ENCODE assay signal across 1 cellular context in genomic region chr5:3305432-3305831, GRCh38.
TF ChIP-seq lines count a peak whose summit lies in the region.

No MANE protein-coding gene starts in this region.

TF ChIP-seq in GM23338, 12 proteins besides CTCF, POLR2A, EP300 and RAD21:
- TF ChIP-seq ZNF462 (CRISPR knock-in tag; IDR thresholded peaks at IDR 0.05) (no peak), ZNF331 (CRISPR knock-in tag; IDR thresholded peaks at IDR 0.05; ENCODE audit: low read depth) (no peak), JUNB (IDR thresholded peaks at IDR 0.05; ENCODE audit: unreplicated experiment) (no peak), ETS1 (IDR thresholded peaks at IDR 0.05) (no peak), STAT1 (IDR thresholded peaks at IDR 0.05; ENCODE audit: unreplicated experiment) (no peak), EZH2 (IDR thresholded peaks at IDR 0.05; ENCODE audit: low read depth, unreplicated experiment) (no peak), ZNF114 (CRISPR knock-in tag; IDR thresholded peaks at IDR 0.05) (no peak), POLR2AphosphoS5 (IDR thresholded peaks at IDR 0.05; ENCODE audit: low read depth) (no peak), EZH2phosphoT487 (IDR thresholded peaks at IDR 0.05; ENCODE audit: unreplicated experiment) (no peak), CREB1 (CRISPR knock-in tag; IDR thresholded peaks at IDR 0.05; ENCODE audit: low read depth) (no peak), NANOG (IDR thresholded peaks at IDR 0.05; ENCODE audit: borderline replicate concordance) (no peak)
- TF ChIP-seq, protein P1, sequence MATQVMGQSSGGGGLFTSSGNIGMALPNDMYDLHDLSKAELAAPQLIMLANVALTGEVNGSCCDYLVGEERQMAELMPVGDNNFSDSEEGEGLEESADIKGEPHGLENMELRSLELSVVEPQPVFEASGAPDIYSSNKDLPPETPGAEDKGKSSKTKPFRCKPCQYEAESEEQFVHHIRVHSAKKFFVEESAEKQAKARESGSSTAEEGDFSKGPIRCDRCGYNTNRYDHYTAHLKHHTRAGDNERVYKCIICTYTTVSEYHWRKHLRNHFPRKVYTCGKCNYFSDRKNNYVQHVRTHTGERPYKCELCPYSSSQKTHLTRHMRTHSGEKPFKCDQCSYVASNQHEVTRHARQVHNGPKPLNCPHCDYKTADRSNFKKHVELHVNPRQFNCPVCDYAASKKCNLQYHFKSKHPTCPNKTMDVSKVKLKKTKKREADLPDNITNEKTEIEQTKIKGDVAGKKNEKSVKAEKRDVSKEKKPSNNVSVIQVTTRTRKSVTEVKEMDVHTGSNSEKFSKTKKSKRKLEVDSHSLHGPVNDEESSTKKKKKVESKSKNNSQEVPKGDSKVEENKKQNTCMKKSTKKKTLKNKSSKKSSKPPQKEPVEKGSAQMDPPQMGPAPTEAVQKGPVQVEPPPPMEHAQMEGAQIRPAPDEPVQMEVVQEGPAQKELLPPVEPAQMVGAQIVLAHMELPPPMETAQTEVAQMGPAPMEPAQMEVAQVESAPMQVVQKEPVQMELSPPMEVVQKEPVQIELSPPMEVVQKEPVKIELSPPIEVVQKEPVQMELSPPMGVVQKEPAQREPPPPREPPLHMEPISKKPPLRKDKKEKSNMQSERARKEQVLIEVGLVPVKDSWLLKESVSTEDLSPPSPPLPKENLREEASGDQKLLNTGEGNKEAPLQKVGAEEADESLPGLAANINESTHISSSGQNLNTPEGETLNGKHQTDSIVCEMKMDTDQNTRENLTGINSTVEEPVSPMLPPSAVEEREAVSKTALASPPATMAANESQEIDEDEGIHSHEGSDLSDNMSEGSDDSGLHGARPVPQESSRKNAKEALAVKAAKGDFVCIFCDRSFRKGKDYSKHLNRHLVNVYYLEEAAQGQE (IDR thresholded peaks at IDR 0.05; ENCODE audit: unreplicated experiment) = no peak
TF ChIP-seq in GM23338: peak in this region for 0.
